ENCODE assay signal across 7 cellular contexts in genomic region chr7:148408307-148408706, GRCh38.
"Had no signal": no experiment of that assay in that cellular context is flagged by ENCODE, and none has a peak within 500 bp of the region (broad histone marks: within the 10 kb centered on the region; RNA-seq: fewer than 3 reads in every experiment).

No MANE protein-coding gene starts in this region.

- H3K9ac ChIP-seq: GM23248 had no signal

- H3K4me1 ChIP-seq: HAP-1 had no signal

- H3K27ac ChIP-seq: GM23248 had no signal

- ATAC-seq: GM23338, HCT116 had no signal

- DNase-seq: GM23248, GOT3, H9, HFFc6 had no signal

- H3K4me3 ChIP-seq: GM23248, GM23338, HAP-1 had no signal

- H3K4me3 Mint-ChIP-seq: GM23338, H9, HFFc6 had no signal

- H3K36me3 ChIP-seq: HAP-1 had no signal

- H3K27ac Mint-ChIP-seq: GM23338, HFFc6 had no signal

- H3K9me3 Mint-ChIP-seq: GM23338, H9 had no signal

- H3K9me3 ChIP-seq: HAP-1 had no signal

- H2AFZ ChIP-seq: GM23248, GM23338 had no signal

- H3K4me2 ChIP-seq: GM23338 had no signal
